Comparison of ENCODE assay signal across 10 cellular contexts in the genomic region with DNA sequence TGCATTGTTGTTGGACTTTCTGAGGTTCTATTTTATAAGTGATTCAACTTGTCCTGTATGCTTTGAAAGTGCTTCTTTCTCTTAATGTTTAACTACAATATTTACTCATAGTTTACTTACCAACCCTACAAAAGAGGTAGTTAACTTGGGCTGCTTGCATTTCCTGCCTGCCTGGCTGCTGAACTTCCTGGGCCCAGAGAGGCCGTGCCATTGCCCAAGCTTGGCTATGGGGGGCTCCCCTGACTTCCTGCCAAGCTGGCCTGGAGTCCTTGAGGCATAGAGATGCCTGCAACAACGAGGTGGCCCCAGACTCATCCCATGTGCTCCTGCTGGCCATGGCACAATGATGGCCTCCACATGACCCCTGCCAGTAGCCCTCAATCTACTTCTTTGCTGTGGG.
DNase-seq lines count a peak whose midpoint lies in the region; ATAC-seq lines count a peak whose summit lies in the region.
"Had no signal": no experiment of that assay in that cellular context is flagged by ENCODE, and none has a peak within 500 bp of the region (broad histone marks: within the 10 kb centered on the region; RNA-seq: fewer than 3 reads in every experiment).

No MANE protein-coding gene starts in this region.

- no peaks in the 10 kb centered on the region for H3K9me3 Mint-ChIP-seq in T-helper 2 cell treated with Interferon-gamma antibody and Interleukin-4, amounts not matched to agents 5 μg/mL and 100 μg/mL, for 36 hours

- intact Hi-C loops in head of caudate nucleus (cut with DNase I): no loop called here

- ATAC-seq in GM18870 (IDR thresholded peaks at IDR 0.05; ENCODE audit: unreplicated experiment) (peak; percentile 90), GM21529 (IDR thresholded peaks at IDR 0.05; ENCODE audit: unreplicated experiment) (peak; percentile 92), HG03108 (IDR thresholded peaks at IDR 0.05; ENCODE audit: unreplicated experiment) (peak; percentile 98)

- no peak overlapping the region for H3K4me3 Mint-ChIP-seq in T-helper 2 cell treated with Interferon-gamma antibody and Interleukin-4, amounts not matched to agents 5 μg/mL and 100 μg/mL, for 36 hours

- H3K27ac Mint-ChIP-seq in T-helper 2 cell treated with Interferon-gamma antibody and Interleukin-4, amounts not matched to agents 5 μg/mL and 100 μg/mL, for 36 hours: no peak overlapping the region

- H3K27me3 Mint-ChIP-seq in T-helper 2 cell treated with Interferon-gamma antibody and Interleukin-4, amounts not matched to agents 5 μg/mL and 100 μg/mL, for 36 hours (ENCODE audit: low read depth): no peaks in the 10 kb centered on the region

- no peaks in the 10 kb centered on the region for H3K4me1 Mint-ChIP-seq in T-helper 2 cell treated with Interferon-gamma antibody and Interleukin-4, amounts not matched to agents 5 μg/mL and 100 μg/mL, for 36 hours (ENCODE audit: low read depth)

- no peaks in the 10 kb centered on the region for H3K36me3 Mint-ChIP-seq in T-helper 2 cell treated with Interferon-gamma antibody and Interleukin-4, amounts not matched to agents 5 μg/mL and 100 μg/mL, for 36 hours (ENCODE audit: low read depth)

- DNase-seq in kidney tubule cell (ENCODE audit: low spot score) (peak; percentile 63), SHP77 treated with DMSO at 0.1 percent for 48 hours (lab: John Stamatoyannopoulos, UW) (no peak), head of caudate nucleus (no peak), NCI-H2029 (lab: John Stamatoyannopoulos, UW) (no peak)
- no peak for DNase-seq in T-helper 2 cell treated with Interferon-gamma antibody and Interleukin-4, amounts not matched to agents 5 μg/mL and 100 μg/mL, for 36 hours (ENCODE audit: low spot score)
- DNase-seq: foreskin fibroblast, RPMI8226 had no signal
